Comparison of ENCODE assay signal across 8 cellular contexts in genomic region chr6:26021350-26022165, GRCh38. TPM values are rescaled to one million over a fixed set of nuclear protein-coding genes. Genes with fewer than 3 reads are reported as not detected.
DNase-seq lines count a peak whose midpoint lies in the region; ATAC-seq and TF ChIP-seq lines count a peak whose summit lies in the region.

No MANE protein-coding gene starts in this region.

- DNase-seq in NCI-H1694 treated with DMSO at 0.1 percent for 48 hours (lab: John Stamatoyannopoulos, UW) (peak; percentile 78), amniotic stem cell (lab: John Stamatoyannopoulos, UW) (peak; percentile 78), left ventricle myocardium superior (peak; percentile 92), psoas muscle (peak; percentile 86 to 92), aorta (peak; percentile 95 to 97)

- peaks cover 0 to 27% (median 5%) of the 10 kb centered on the region in 3 donors for H3K27me3 ChIP-seq in psoas muscle (ENCODE audit: insufficient read depth in 3 of 3, low read length in 2 of 3)
- H3K27me3 ChIP-seq in aorta (ENCODE audit: control insufficient read depth in 1 of 2, insufficient read depth in 2 of 2, low read length in 1 of 2) = peaks cover 0 to 2% of the 10 kb centered on the region in 2 donors

- TF ChIP-seq POLR2A in GM15510 (IDR thresholded peaks at IDR 0.05; ENCODE audit: borderline replicate concordance, extremely low read depth, insufficient read length) = peak; percentile 98

- H3K4me1 ChIP-seq in psoas muscle = peaks cover 13% of the 10 kb centered on the region
- no peaks in the 10 kb centered on the region for H3K4me1 ChIP-seq in aorta (ENCODE audit: control insufficient read depth in 1 of 2, insufficient read depth in 2 of 2, low read length in 2 of 2)

- H3K9me3 Mint-ChIP-seq in T-helper 1 cell treated with Interleukin-12 subunit alpha and Interleukin-12 subunit beta and Interleukin-4 antibody, amounts not matched to agents 30 μg/mL and 1 μg/mL, for 36 hours = peaks cover 6% of the 10 kb centered on the region

- H3K4me3 ChIP-seq in psoas muscle (peak overlapping the region; percentile 83), aorta (ENCODE audit: low read length in 2 of 2) (peak overlapping the region; percentile 53 to 83)

- H3K36me3 ChIP-seq in psoas muscle (ENCODE audit: insufficient read depth in 1 of 2, low read depth in 1 of 2) (no peaks in the 10 kb centered on the region), aorta (ENCODE audit: control insufficient read depth in 1 of 2, insufficient read depth in 2 of 2, low read length in 1 of 2) (no peaks in the 10 kb centered on the region)

- peak overlapping the region; percentile 99 for H3K4me3 Mint-ChIP-seq in T-helper 1 cell treated with Interleukin-12 subunit alpha and Interleukin-12 subunit beta and Interleukin-4 antibody, amounts not matched to agents 30 μg/mL and 1 μg/mL, for 36 hours

- no peaks in the 10 kb centered on the region for H3K27me3 Mint-ChIP-seq in T-helper 1 cell treated with Interleukin-12 subunit alpha and Interleukin-12 subunit beta and Interleukin-4 antibody, amounts not matched to agents 30 μg/mL and 1 μg/mL, for 36 hours (ENCODE audit: low read depth)

- H3K9me3 ChIP-seq in psoas muscle = no peaks in the 10 kb centered on the region
- H3K9me3 ChIP-seq in aorta (ENCODE audit: control insufficient read depth, low read length) = no peaks in the 10 kb centered on the region

- 0 to 1% (median 1%) methylated on average over 39 of the region's 39 CpGs for WGBS in psoas muscle, 3 donors
- 0 to 1% methylated on average over 39 of the region's 39 CpGs for WGBS in aorta, 2 donors

- ATAC-seq in HG02885 (IDR thresholded peaks at IDR 0.05; ENCODE audit: poor library complexity, unreplicated experiment) (peak; percentile 59), left ventricle myocardium superior (peak; percentile 81), psoas muscle (peak; percentile 81 to 85 (median 83)), aorta (ENCODE audit: low FRiP score) (peak; percentile 92)

- H3K27ac Mint-ChIP-seq in T-helper 1 cell treated with Interleukin-12 subunit alpha and Interleukin-12 subunit beta and Interleukin-4 antibody, amounts not matched to agents 30 μg/mL and 1 μg/mL, for 36 hours = peak overlapping the region; percentile 100

- H3K36me3 Mint-ChIP-seq in T-helper 1 cell treated with Interleukin-12 subunit alpha and Interleukin-12 subunit beta and Interleukin-4 antibody, amounts not matched to agents 30 μg/mL and 1 μg/mL, for 36 hours (ENCODE audit: low read depth) = peaks cover 7% of the 10 kb centered on the region

- intact Hi-C loops in left ventricle myocardium superior (cut with micrococcal nuclease) (no loop called here), psoas muscle (cut with DNase I) (loop anchor here in 1 of 2 donors (10.0 kb wide), 2 partner anchors 513 to 1113 kb away; partner anchors contain the start of gene HMGN4), aorta (cut with DNase I) (no loop called here)

- TF ChIP-seq CTCF in psoas muscle (IDR thresholded peaks at IDR 0.05) = no peak

- peaks cover 64% of the 10 kb centered on the region for H3K4me1 Mint-ChIP-seq in T-helper 1 cell treated with Interleukin-12 subunit alpha and Interleukin-12 subunit beta and Interleukin-4 antibody, amounts not matched to agents 30 μg/mL and 1 μg/mL, for 36 hours (ENCODE audit: low read depth)

- H3K27ac ChIP-seq in psoas muscle (peak overlapping the region; percentile 90), aorta (ENCODE audit: low read depth in 1 of 2, low read length in 2 of 2) (peak overlapping the region; percentile 85 to 97)

RNA-seq across cellular contexts. Expression of gene TRIM38, which starts 59.0 kb away (rescaled TPM):
- 2.7 TPM for total RNA-seq in left ventricle myocardium superior
- total RNA-seq in psoas muscle = 1 to 10 TPM; 3.1 to 7.3 (median 4.8) TPM
- 1 to 10 TPM; 1.4 to 5.8 (median 3.4) TPM for polyA plus RNA-seq in psoas muscle
- 10 to 100 TPM; 24.3 to 24.8 TPM for total RNA-seq in aorta
- polyA plus RNA-seq in aorta = 10 to 100 TPM in 1 of 2 donors, 1 to 10 TPM in 1; 6.4 to 11.9 TPM

Comparison
In these comparisons a context has a peak if more than half of its experiments do, and no peak if none do; other contexts are left out.
1. Peak in every context shown above with its lines: DNase-seq, ATAC-seq, H3K4me3 ChIP-seq and H3K27ac ChIP-seq.